7 cellular contexts compared by ENCODE assay signal in genomic region chr16:2205967-2206313, GRCh38. TPM values are rescaled to one million over a fixed set of nuclear protein-coding genes. Genes with fewer than 3 reads are reported as not detected.
DNase-seq lines count a peak whose midpoint lies in the region; ATAC-seq and TF ChIP-seq lines count a peak whose summit lies in the region.
"Had no signal": no experiment of that assay in that cellular context is flagged by ENCODE, and none has a peak within 500 bp of the region (broad histone marks: within the 10 kb centered on the region; RNA-seq: fewer than 3 reads in every experiment).

No MANE protein-coding gene starts in this region.

- H3K27me3 ChIP-seq in duodenal mucosa (ENCODE audit: control insufficient read depth in 1 of 2, insufficient read depth in 2 of 2, low read length in 2 of 2), result no peaks in the 10 kb centered on the region

- DNase-seq in Calu3 (peak; percentile 23), renal cortical epithelial cell (ENCODE audit: low read depth) (peak; percentile 14), NCI-H526 treated with DMSO at 0.1 percent for 48 hours (lab: John Stamatoyannopoulos, UW) (no peak)

- H3K27ac ChIP-seq in duodenal mucosa (ENCODE audit: low read depth, low read length), result peak overlapping the region; percentile 61

- peaks cover 63% of the 10 kb centered on the region for H3K36me3 Mint-ChIP-seq in Calu3 (ENCODE audit: insufficient read depth, unreplicated experiment)

- ATAC-seq in HG03135 (IDR thresholded peaks at IDR 0.05; ENCODE audit: unreplicated experiment), result peak; percentile 3
- ATAC-seq in HG03280 (IDR thresholded peaks at IDR 0.05; ENCODE audit: unreplicated experiment), result no peak

- peak overlapping the region; percentile 53 for H3K27ac Mint-ChIP-seq in Calu3 (ENCODE audit: unreplicated experiment)

- peak; percentile 2 for TF ChIP-seq CTCF in Calu3 (IDR thresholded peaks at IDR 0.05; ENCODE audit: unreplicated experiment)

- H3K9me3 Mint-ChIP-seq in Calu3 (ENCODE audit: low read depth, unreplicated experiment), result no peaks in the 10 kb centered on the region

- peak overlapping the region; percentile 80 for H3K4me3 Mint-ChIP-seq in Calu3 (ENCODE audit: low read depth, unreplicated experiment)

- intact Hi-C loops in Calu3 (cut with micrococcal nuclease; ENCODE audit: unreplicated experiment), result no loop called here

- H3K9ac ChIP-seq in duodenal mucosa (ENCODE audit: low read depth in 1 of 2, low read length in 2 of 2), result peak overlapping the region; percentile 74 to 92

- peaks cover 28% of the 10 kb centered on the region for H3K4me1 Mint-ChIP-seq in Calu3 (ENCODE audit: low read depth, unreplicated experiment)

- H3K9me3 ChIP-seq in duodenal mucosa (ENCODE audit: control insufficient read depth in 1 of 2, low read length in 2 of 2), result no peaks in the 10 kb centered on the region

- H3K4me1 ChIP-seq in duodenal mucosa (ENCODE audit: control insufficient read depth in 1 of 2, insufficient read depth in 2 of 2, low read length in 2 of 2), result peaks cover 11 to 20% of the 10 kb centered on the region in 2 donors

- H3K36me3 ChIP-seq in duodenal mucosa (ENCODE audit: control insufficient read depth in 1 of 2, insufficient read depth in 2 of 2, low read length in 2 of 2), result peaks cover 16 to 27% of the 10 kb centered on the region in 2 donors

- H3K4me3 ChIP-seq in duodenal mucosa (ENCODE audit: low read depth in 1 of 2, low read length in 2 of 2), result peak overlapping the region; percentile 89 to 92

- no TSS peak for BruUV-seq in Calu3 (replicated peaks; lab: Mats Ljungman, UMichigan)

- CTCF ChIA-PET in Calu3 (lab: Charles Lee), result interaction anchor here (0.5 to 0.8 kb wide), 3 partner anchors 16 to 325 kb away, joined by 3 to 5 read pairs (median 4); partner anchors contain the start of gene CEMP1

- peaks cover 15% of the 10 kb centered on the region for H3K27me3 Mint-ChIP-seq in Calu3 (ENCODE audit: unreplicated experiment)

RNA-seq across cellular contexts. Expression of gene MLST8, which starts 0.7 kb away (rescaled TPM):
- total RNA-seq in Calu3 (2022) (58.0 and 59.7 TPM in 2 replicates), renal cortical epithelial cell (16.7 and 22.2 TPM in 2 replicates)

RNA-seq across cellular contexts. Expression of gene BRICD5, which starts 4.7 kb away (rescaled TPM):
- total RNA-seq in Calu3 (2022) (15.8 and 17.3 TPM in 2 replicates), renal cortical epithelial cell (0.17 and 1.7 TPM in 2 replicates)

RNA-seq across cellular contexts. Expression of gene PGP, which starts 8.7 kb away (rescaled TPM):
- total RNA-seq in Calu3 (2022) (45.0 and 49.6 TPM in 2 replicates), renal cortical epithelial cell (9.7 and 29.9 TPM in 2 replicates)

RNA-seq across cellular contexts. Expression of gene CASKIN1, which starts 9.5 kb away (rescaled TPM):
- total RNA-seq in Calu3 (2022) (1.4 and 2.6 TPM in 2 replicates), renal cortical epithelial cell (under 0.01 and 0.15 TPM in 2 replicates)
- total RNA-seq: M059J had no signal

RNA-seq across cellular contexts. Expression of gene E4F1, which starts 17.5 kb away (rescaled TPM):
- total RNA-seq in Calu3 (2022) (35.4 and 36.5 TPM in 2 replicates), renal cortical epithelial cell (29.7 and 32.7 TPM in 2 replicates)
